Comparison of ENCODE assay signal across 8 cellular contexts in the genomic region with DNA sequence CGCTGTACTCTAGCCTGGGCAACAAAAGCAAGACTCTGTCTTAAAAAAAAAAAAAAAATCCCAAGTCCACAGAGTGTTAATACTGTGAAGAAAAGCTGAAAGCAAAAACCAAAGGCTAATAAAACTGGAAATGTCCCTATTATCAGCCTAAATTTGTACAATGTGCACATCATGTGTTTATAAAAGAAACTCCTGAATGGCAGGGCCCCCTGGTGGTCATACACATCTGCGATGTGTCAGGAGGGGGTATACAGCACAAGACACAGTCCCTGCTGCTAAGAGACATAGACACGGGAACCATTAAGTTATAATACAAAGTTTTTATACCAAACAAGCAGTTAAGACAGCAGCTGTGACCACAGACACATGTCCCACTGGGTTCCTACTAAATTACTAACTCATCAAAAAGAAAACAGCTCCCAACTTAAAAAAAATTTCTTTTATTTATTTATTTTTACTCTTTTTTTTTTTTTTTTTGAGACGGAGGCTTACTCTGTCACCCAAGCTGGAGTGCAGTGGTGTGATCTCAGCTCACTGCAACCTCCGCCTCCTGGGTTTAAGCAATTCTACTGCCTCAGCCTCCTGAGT. TPM values are rescaled to one million over a fixed set of nuclear protein-coding genes. Genes with fewer than 3 reads are reported as not detected.
DNase-seq lines count a peak whose midpoint lies in the region; ATAC-seq and TF ChIP-seq lines count a peak whose summit lies in the region.

No MANE protein-coding gene starts in this region.

- H3K27ac ChIP-seq in left lung: peak overlapping the region; percentile 5 to 60

- intact Hi-C loops in left lung (cut with DNase I): no loop called here

- POLR2A ChIA-PET in HEK293T (lab: Yijun Ruan, JAX): no interaction called here

- ATAC-seq in left lung (peak; percentile 80), HG02840 (IDR thresholded peaks at IDR 0.05; ENCODE audit: low FRiP score, unreplicated experiment) (no peak)

- H3K27me3 ChIP-seq in left lung: no peaks in the 10 kb centered on the region

- H3K4me1 ChIP-seq in left lung: peaks cover 0 to 49% of the 10 kb centered on the region in 2 donors

- peak; percentile 82 to 89 for TF ChIP-seq CTCF in left lung (IDR thresholded peaks at IDR 0.05)

- CTCF ChIA-PET in HEK293T (lab: Yijun Ruan, JAX): interaction anchor here (0.6 to 1.7 kb wide), 11 partner anchors 16 to 971 kb away, joined by 3 to 5 read pairs (median 3); no protein-coding TSS in a partner anchor

- no peak overlapping the region for H3K4me3 ChIP-seq in left lung

- DNase-seq in D341Med (ENCODE audit: low spot score): peak; percentile 78
- DNase-seq in HEK293T (ENCODE audit: extremely low spot score): peak; percentile 78
- DNase-seq in NCI-H226: peak; percentile 55
- peak; percentile 65 to 69 for DNase-seq in activated CD4-positive, alpha-beta T cell treated with anti-CD3 and anti-CD28 coated beads for 24 hours (ENCODE audit: low read depth in 2 of 2)
- peak; percentile 56 for DNase-seq in cerebellar cortex (ENCODE audit: low spot score)
- peak; percentile 80 to 85 for DNase-seq in left lung
- peak; percentile 57 to 63 (median 61) for DNase-seq in stimulated activated CD4-positive, alpha-beta T cell treated with anti-CD3 and anti-CD28 coated beads, TNF-alpha, amount 100 ng/mL, for 1 hour (ENCODE audit: low read depth in 3 of 3, low spot score in 1 of 3)

- peaks cover 0 to 71% of the 10 kb centered on the region in 2 donors for H3K36me3 ChIP-seq in left lung

- no peaks in the 10 kb centered on the region for H3K9me3 ChIP-seq in left lung

TF ChIP-seq in HEK293T, 16 proteins besides CTCF, POLR2A, EP300 and RAD21:
- TF ChIP-seq CTBP1 (IDR thresholded peaks at IDR 0.05; ENCODE audit: borderline replicate concordance) (no peak), BHLHE40 (IDR thresholded peaks at IDR 0.05; ENCODE audit: borderline replicate concordance) (no peak), SP1 (IDR thresholded peaks at IDR 0.05) (no peak), FOXM1 (IDR thresholded peaks at IDR 0.05; ENCODE audit: borderline replicate concordance) (no peak), L3MBTL2 (conservative IDR thresholded peaks at IDR 0.05) (no peak), FOXA1 (IDR thresholded peaks at IDR 0.05) (no peak), ELF4 (IDR thresholded peaks at IDR 0.05) (no peak), TARDBP (IDR thresholded peaks at IDR 0.05) (no peak), LEF1 (IDR thresholded peaks at IDR 0.05; ENCODE audit: borderline replicate concordance) (no peak), FOXK2 (IDR thresholded peaks at IDR 0.05) (no peak), NFRKB (IDR thresholded peaks at IDR 0.05) (no peak), SUZ12 (IDR thresholded peaks at IDR 0.05) (no peak), HDGF (IDR thresholded peaks at IDR 0.05; ENCODE audit: borderline replicate concordance) (no peak), ARNT (IDR thresholded peaks at IDR 0.05) (no peak), ZNF384 (IDR thresholded peaks at IDR 0.05) (peak; percentile 76)
- TF ChIP-seq, protein P1, sequence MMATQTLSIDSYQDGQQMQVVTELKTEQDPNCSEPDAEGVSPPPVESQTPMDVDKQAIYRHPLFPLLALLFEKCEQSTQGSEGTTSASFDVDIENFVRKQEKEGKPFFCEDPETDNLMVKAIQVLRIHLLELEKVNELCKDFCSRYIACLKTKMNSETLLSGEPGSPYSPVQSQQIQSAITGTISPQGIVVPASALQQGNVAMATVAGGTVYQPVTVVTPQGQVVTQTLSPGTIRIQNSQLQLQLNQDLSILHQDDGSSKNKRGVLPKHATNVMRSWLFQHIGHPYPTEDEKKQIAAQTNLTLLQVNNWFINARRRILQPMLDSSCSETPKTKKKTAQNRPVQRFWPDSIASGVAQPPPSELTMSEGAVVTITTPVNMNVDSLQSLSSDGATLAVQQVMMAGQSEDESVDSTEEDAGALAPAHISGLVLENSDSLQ (IDR thresholded peaks at IDR 0.05): peak; percentile 70

RNA-seq across cellular contexts. Expression of a gene that starts 31.0 kb away (rescaled TPM):
- total RNA-seq in left lung: 10 to 100 TPM; 92.7 to 95.3 TPM
